ENCODE assay signal across 7 cellular contexts in the genomic region with DNA sequence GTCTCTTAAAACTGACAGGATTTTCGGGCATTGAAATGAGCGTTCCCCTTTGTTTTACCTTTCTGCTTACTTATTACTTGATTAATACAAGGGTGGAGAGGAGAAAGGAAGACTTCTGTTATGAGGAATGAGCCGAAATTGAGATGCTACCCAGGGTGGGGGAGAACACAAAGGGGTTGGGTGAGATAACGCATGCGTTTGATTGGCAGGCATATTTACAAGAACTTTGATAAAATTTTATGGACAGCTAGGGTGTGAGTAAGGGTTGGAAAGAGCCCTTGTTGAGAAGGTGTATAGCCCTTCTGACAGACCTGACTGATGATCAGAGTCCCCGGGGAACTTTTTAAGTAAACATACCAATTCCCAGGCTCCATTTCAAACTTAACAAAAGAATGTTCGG. TPM values are rescaled to one million over a fixed set of nuclear protein-coding genes. Genes with fewer than 3 reads are reported as not detected.
DNase-seq lines count a peak whose midpoint lies in the region; ATAC-seq and TF ChIP-seq lines count a peak whose summit lies in the region.

No MANE protein-coding gene starts in this region.

- H3K14ac ChIP-seq in mesenchymal stem cell (ENCODE audit: low read length in 2 of 2), result no peak overlapping the region

- H2AFZ ChIP-seq in mesenchymal stem cell (ENCODE audit: low read depth, low read length), result no peak overlapping the region

- H3K9ac ChIP-seq in mesenchymal stem cell (ENCODE audit: low read length), result peak overlapping the region; percentile 92

- no peak overlapping the region for H2AK5ac ChIP-seq in mesenchymal stem cell (ENCODE audit: low read length, severe bottlenecking)

- no peak overlapping the region for H3K23ac ChIP-seq in mesenchymal stem cell (ENCODE audit: low read length in 2 of 2)

- no peak for DNase-seq in GM12865 (ENCODE audit: low read depth)
- no peak for DNase-seq in body of pancreas
- DNase-seq in mesenchymal stem cell, result no peak
- DNase-seq in sciatic nerve (ENCODE audit: low spot score), result no peak
- DNase-seq in NCI-H2227 (lab: John Stamatoyannopoulos, UW; ENCODE audit: unreplicated experiment), result no peak

- H3K4me2 ChIP-seq in mesenchymal stem cell (ENCODE audit: low read length, poor library complexity, severe bottlenecking), result peak overlapping the region; percentile 81

- H4K8ac ChIP-seq in mesenchymal stem cell (ENCODE audit: low read length), result no peak overlapping the region

- TF ChIP-seq POLR2A in body of pancreas (IDR thresholded peaks at IDR 0.05), result no peak

- no peak overlapping the region for H3K4ac ChIP-seq in mesenchymal stem cell (ENCODE audit: low read depth in 1 of 2, low read length in 2 of 2)

- peaks cover 42% of the 10 kb centered on the region for H3K36me3 ChIP-seq in KOPT-K1 (ENCODE audit: insufficient read depth, low read length)
- H3K36me3 ChIP-seq in body of pancreas (replicated peaks in 1 of 2; ENCODE audit: insufficient read depth in 1 of 2, low read depth in 2 of 2), result no peaks in the 10 kb centered on the region
- H3K36me3 ChIP-seq in mesenchymal stem cell (ENCODE audit: control insufficient read depth in 1 of 2, insufficient read depth in 2 of 2, low read depth in 1 of 2, low read length in 2 of 2), result peaks cover 0 to 4% of the 10 kb centered on the region in 2 experiments

- no peak overlapping the region for H4K91ac ChIP-seq in mesenchymal stem cell (ENCODE audit: low read length)

- H3K18ac ChIP-seq in mesenchymal stem cell (ENCODE audit: low read depth in 1 of 2, low read length in 2 of 2), result no peak overlapping the region

- H3K79me1 ChIP-seq in mesenchymal stem cell (replicated peaks; ENCODE audit: low read length, poor library complexity, severe bottlenecking), result peaks cover 1% of the 10 kb centered on the region

- peak overlapping the region; percentile 83 for H3K4me3 ChIP-seq in GM12865 (ENCODE audit: low read depth, low read length)
- peak overlapping the region; percentile 63 to 86 for H3K4me3 ChIP-seq in body of pancreas
- peak overlapping the region in 1 of 2 experiments; percentile 84 for H3K4me3 ChIP-seq in mesenchymal stem cell (ENCODE audit: insufficient read depth in 1 of 2, low read depth in 1 of 2, low read length in 2 of 2)

- peaks cover 35% of the 10 kb centered on the region for H3K4me1 ChIP-seq in body of pancreas
- H3K4me1 ChIP-seq in mesenchymal stem cell (ENCODE audit: control insufficient read depth, insufficient read depth, low read depth, low read length), result peaks cover 5% of the 10 kb centered on the region

- no peaks in the 10 kb centered on the region for H3K27me3 ChIP-seq in body of pancreas
- H3K27me3 ChIP-seq in mesenchymal stem cell (ENCODE audit: control insufficient read depth in 1 of 2, insufficient read depth in 1 of 2, low read length in 2 of 2), result no peaks in the 10 kb centered on the region

- no peak overlapping the region for H2BK15ac ChIP-seq in mesenchymal stem cell (ENCODE audit: low read depth, poor library complexity, severe bottlenecking)

- no peak overlapping the region for H2BK5ac ChIP-seq in mesenchymal stem cell (ENCODE audit: low read depth, low read length, poor library complexity, severe bottlenecking)

- H3K27ac ChIP-seq in KOPT-K1 (ENCODE audit: low read depth, low read length, poor library complexity, severe bottlenecking), result peak overlapping the region; percentile 98
- H3K27ac ChIP-seq in body of pancreas, result peak overlapping the region; percentile 91 to 100 (median 99)
- peak overlapping the region; percentile 46 for H3K27ac ChIP-seq in mesenchymal stem cell (ENCODE audit: low read length, poor library complexity, severe bottlenecking)

- TF ChIP-seq CTCF in GM12865 (IDR thresholded peaks at IDR 0.05; ENCODE audit: insufficient read depth, low read depth, low read length, missing control alignments), result no peak
- TF ChIP-seq CTCF in body of pancreas (IDR thresholded peaks at IDR 0.05), result no peak

- no peak overlapping the region for H2BK12ac ChIP-seq in mesenchymal stem cell (ENCODE audit: low read length in 2 of 2)

- H2BK120ac ChIP-seq in mesenchymal stem cell (ENCODE audit: low read depth, low read length), result no peak overlapping the region

- H3K9me3 ChIP-seq in KOPT-K1 (ENCODE audit: insufficient read depth, low read length, poor library complexity, severe bottlenecking), result no peaks in the 10 kb centered on the region
- no peaks in the 10 kb centered on the region for H3K9me3 ChIP-seq in body of pancreas
- H3K9me3 ChIP-seq in mesenchymal stem cell (ENCODE audit: control insufficient read depth, low read length), result no peaks in the 10 kb centered on the region

- intact Hi-C loops in body of pancreas (cut with DNase I), result no loop called here
- intact Hi-C loops in sciatic nerve (cut with DNase I), result no loop called here

- 1 to 7% methylated on average over 7 of the region's 7 CpGs for WGBS in body of pancreas, 2 donors
- WGBS in mesenchymal stem cell, result 10% methylated on average over 3 of the region's 7 CpGs

- ATAC-seq in body of pancreas (no peak), HG03520 (IDR thresholded peaks at IDR 0.05; ENCODE audit: unreplicated experiment) (no peak), sciatic nerve (no peak)

RNA-seq across cellular contexts. Expression of a gene that starts 1.8 kb away (rescaled TPM):
- total RNA-seq in body of pancreas (10 to 100 TPM in 1 of 2 donors, 1 to 10 TPM in 1; 5.3 to 10.4 TPM), sciatic nerve (22.2 TPM)
- 7.4 TPM for polyA plus RNA-seq in mesenchymal stem cell (2013, experiment 1 of 2)
- polyA plus RNA-seq in mesenchymal stem cell (2013, experiment 2 of 2), result 7.6 TPM

Comparison
In these comparisons a context has a peak if more than half of its experiments do, and no peak if none do; other contexts are left out.
1. H3K27ac ChIP-seq: peak in every context shown above with its lines; median percentile 99 in body of pancreas; 98 in KOPT-K1; 46 in mesenchymal stem cell.